16 cellular contexts compared by ENCODE assay signal in genomic region chr7:151838072-151838471, GRCh38. TPM values are rescaled to one million over a fixed set of nuclear protein-coding genes. Genes with fewer than 3 reads are reported as not detected.
A peak's percentile ranks its signal among the peaks of the same experiment; 100 is the strongest.
DNase-seq lines count a peak whose midpoint lies in the region; ATAC-seq, FAIRE-seq and TF ChIP-seq lines count a peak whose summit lies in the region.
"Had no signal": no experiment of that assay in that cellular context is flagged by ENCODE, and none has a peak within 500 bp of the region (broad histone marks: within the 10 kb centered on the region; RNA-seq: fewer than 3 reads in every experiment).

No MANE protein-coding gene starts in this region.

- peaks cover 2% of the 10 kb centered on the region for H3K36me3 Mint-ChIP-seq in T-cell
- H3K36me3 Mint-ChIP-seq: mesothelial cell of epicardium had no signal

- no peak for TF ChIP-seq CTCF in right lobe of liver (IDR thresholded peaks at IDR 0.05)
- no peak for TF ChIP-seq CTCF in HepG2 (CRISPR knock-in tag; IDR thresholded peaks at IDR 0.05)
- no peak for TF ChIP-seq CTCF in left lung (IDR thresholded peaks at IDR 0.05)
- no peak for TF ChIP-seq CTCF in upper lobe of right lung (IDR thresholded peaks at IDR 0.05)

- no peaks in the 10 kb centered on the region for H3K9me3 Mint-ChIP-seq in T-cell
- H3K9me3 Mint-ChIP-seq: mesothelial cell of epicardium had no signal

- H3K9me3 ChIP-seq in right lobe of liver = no peaks in the 10 kb centered on the region
- H3K9me3 ChIP-seq in HepG2 (ENCODE audit: low read length) = no peaks in the 10 kb centered on the region
- H3K9me3 ChIP-seq in left lung = no peaks in the 10 kb centered on the region
- no peaks in the 10 kb centered on the region for H3K9me3 ChIP-seq in upper lobe of right lung
- H3K9me3 ChIP-seq: gastrocnemius medialis had no signal

- POLR2A ChIA-PET in HepG2 (lab: Yijun Ruan, JAX) = no interaction called here
- POLR2A ChIA-PET in T-cell (lab: Charles Lee) = no interaction called here

- H3K79me2 ChIP-seq in HepG2 (ENCODE audit: insufficient read depth, low read length) = no peaks in the 10 kb centered on the region

- no peak overlapping the region for H3K9ac ChIP-seq in HepG2 (ENCODE audit: insufficient read depth, low read depth, low read length)
- H3K9ac ChIP-seq: KMS-11, parathyroid adenoma had no signal

- H4K20me1 ChIP-seq in HepG2 (ENCODE audit: insufficient read depth, low read length) = no peaks in the 10 kb centered on the region

- H3K36me3 ChIP-seq in right lobe of liver = no peaks in the 10 kb centered on the region
- no peaks in the 10 kb centered on the region for H3K36me3 ChIP-seq in HepG2 (replicated peaks in 1 of 2; ENCODE audit: control insufficient read depth in 1 of 2, insufficient read depth in 2 of 2, low read length in 2 of 2)
- H3K36me3 ChIP-seq in left lung = no peaks in the 10 kb centered on the region
- no peaks in the 10 kb centered on the region for H3K36me3 ChIP-seq in upper lobe of right lung
- H3K36me3 ChIP-seq: gastrocnemius medialis had no signal

- no TSS peak for BruUV-seq in HepG2 (replicated peaks; lab: Mats Ljungman, UMichigan)

- H3K4me3 Mint-ChIP-seq in T-cell = peak overlapping the region in 1 of 3 donors; percentile 69
- H3K4me3 Mint-ChIP-seq: mesothelial cell of epicardium had no signal

- in situ Hi-C loops in HepG2 (cut with HindIII; ENCODE audit: extremely low pct_ligation_motif_present, low pct_unique_long_range_greater_than_20kb) = no loop called here

- no peaks in the 10 kb centered on the region for H3K27me3 Mint-ChIP-seq in T-cell

- H3K4me1 ChIP-seq in right lobe of liver = no peaks in the 10 kb centered on the region
- no peaks in the 10 kb centered on the region for H3K4me1 ChIP-seq in HepG2 (ENCODE audit: insufficient read depth, low read length)
- H3K4me1 ChIP-seq in left lung = peaks cover 0 to 27% of the 10 kb centered on the region in 2 donors
- peaks cover 10% of the 10 kb centered on the region for H3K4me1 ChIP-seq in upper lobe of right lung
- H3K4me1 ChIP-seq: gastrocnemius medialis, parathyroid adenoma had no signal

- TF ChIP-seq RAD21 in HepG2 (CRISPR knock-in tag; IDR thresholded peaks at IDR 0.05) = no peak

- ATAC-seq in right lobe of liver (peak in 3 of 4 donors; percentile 18 to 37 (median 36)), HepG2 (no peak), T-cell (replicated peaks in 1 of 4) (no peak), left lung (peak; percentile 41), upper lobe of right lung (peak; percentile 26), GM21360 (IDR thresholded peaks at IDR 0.05; ENCODE audit: unreplicated experiment) (no peak), HG02970 (IDR thresholded peaks at IDR 0.05; ENCODE audit: low FRiP score, unreplicated experiment) (no peak)
- ATAC-seq: gastrocnemius medialis had no signal

- no peak overlapping the region for H3K4me2 ChIP-seq in HepG2 (ENCODE audit: low read depth, low read length)
- H3K4me2 ChIP-seq: KMS-11 had no signal

- H3K4me1 Mint-ChIP-seq in T-cell = peaks cover 30 to 52% (median 46%) of the 10 kb centered on the region in 3 donors

- no peak for FAIRE-seq in HepG2 (lab: Jason Lieb, UNC)
- FAIRE-seq: endometrium had no signal

- WGBS in right lobe of liver (ENCODE audit: insufficient coverage, low coverage, low lambda C conversion rate, missing lambda C conversion rate) = 55% methylated on average over 4 of the region's 7 CpGs
- WGBS in HepG2 (ENCODE audit: low lambda C conversion rate) = 0% methylated on average over 4 of the region's 7 CpGs

- no peak overlapping the region for H2AFZ ChIP-seq in HepG2 (ENCODE audit: low read length)
- H2AFZ ChIP-seq: parathyroid adenoma had no signal

- no peak for TF ChIP-seq POLR2A in right lobe of liver (IDR thresholded peaks at IDR 0.05)
- no peak for TF ChIP-seq POLR2A in HepG2 (IDR thresholded peaks at IDR 0.05; ENCODE audit: insufficient read depth in 1 of 2, low read depth in 2 of 2, low read length in 2 of 2)

- H3K27me3 ChIP-seq in right lobe of liver (no peaks in the 10 kb centered on the region), HepG2 (ENCODE audit: control insufficient read depth in 1 of 2, insufficient read depth in 2 of 2, low read length in 2 of 2) (peaks cover 2 to 28% of the 10 kb centered on the region in 2 experiments; a peak in 3 of 5 replicates), left lung (no peaks in the 10 kb centered on the region), upper lobe of right lung (no peaks in the 10 kb centered on the region)
- H3K27me3 ChIP-seq: gastrocnemius medialis had no signal

- H3K27ac ChIP-seq in right lobe of liver = no peak overlapping the region
- no peak overlapping the region for H3K27ac ChIP-seq in HepG2 (ENCODE audit: extremely low read length, insufficient read depth, low read length)
- H3K27ac ChIP-seq in left lung = peak overlapping the region; percentile 44 to 76
- H3K27ac ChIP-seq in upper lobe of right lung = no peak overlapping the region
- H3K27ac ChIP-seq: gastrocnemius medialis, KMS-11, parathyroid adenoma had no signal

- CTCF ChIA-PET in HepG2 (lab: Yijun Ruan, JAX; ENCODE audit: low intra/inter-chr PET ratio, low total read pairs) = no interaction called here
- CTCF ChIA-PET in T-cell (lab: Charles Lee) = interaction anchor here in 1 of 2 donors (0.6 kb wide), 1 partner anchor 31 kb away, joined by 6 read pairs; no protein-coding TSS in a partner anchor

- peak in 1 of 3 donors; percentile 38 for DNase-seq in right lobe of liver
- DNase-seq in HepG2 (ENCODE audit: low spot score) = no peak
- no peak for DNase-seq in T-cell
- peak in 1 of 2 donors; percentile 83 for DNase-seq in left lung
- DNase-seq in upper lobe of right lung = no peak
- DNase-seq in NCI-H2081 (lab: John Stamatoyannopoulos, UW) = no peak
- DNase-seq: activated CD4-positive, alpha-beta T cell treated with anti-CD3 and anti-CD28 coated beads, Interleukin-2, amount 50 U/mL, for 48 hours; activated naive CD4-positive, alpha-beta T cell; gastrocnemius medialis; NCI-H2029 treated with DMSO at 0.1 percent for 48 hours had no signal

- TF ChIP-seq EP300 in HepG2 (IDR thresholded peaks at IDR 0.05; ENCODE audit: low read depth in 2 of 2, low read length in 2 of 2) (no peak), HepG2 (CRISPR knock-in tag; IDR thresholded peaks at IDR 0.05; ENCODE audit: borderline replicate concordance) (no peak)

- intact Hi-C loops in right lobe of liver (cut with DNase I) (no loop called here), HepG2 (cut with micrococcal nuclease; ENCODE audit: unreplicated experiment) (no loop called here), left lung (cut with DNase I) (no loop called here), upper lobe of right lung (cut with DNase I) (no loop called here)

- H3K4me3 ChIP-seq in right lobe of liver = no peak overlapping the region
- H3K4me3 ChIP-seq in HepG2 (replicated peaks in 1 of 3; ENCODE audit: insufficient read depth in 1 of 3, low read depth in 2 of 3, low read length in 3 of 3) = no peak overlapping the region
- H3K4me3 ChIP-seq in left lung = no peak overlapping the region
- H3K4me3 ChIP-seq in upper lobe of right lung = no peak overlapping the region
- H3K4me3 ChIP-seq: gastrocnemius medialis had no signal

- H3K27ac Mint-ChIP-seq in T-cell = peak overlapping the region; percentile 43 to 77
- H3K27ac Mint-ChIP-seq: mesothelial cell of epicardium had no signal

TF ChIP-seq in HepG2, 621 proteins besides CTCF, POLR2A, EP300 and RAD21 (continues in another document):
- TF ChIP-seq ZFP36L1 (CRISPR knock-in tag; IDR thresholded peaks at IDR 0.05) (no peak), ZNF484 (CRISPR knock-in tag; IDR thresholded peaks at IDR 0.05; ENCODE audit: borderline replicate concordance, low read depth) (no peak), PHF21A (CRISPR knock-in tag; IDR thresholded peaks at IDR 0.05) (no peak)

RNA-seq across cellular contexts. Expression of gene PRKAG2, which starts 38.8 kb away (rescaled TPM):
- total RNA-seq in right lobe of liver (10 to 100 TPM; 20.6 to 63.6 (median 29.5) TPM), HepG2 (2016; rRNA removed; fragmentation: Illumina TruSeq; extraction: Trizol) (1.1 and 1.3 TPM in 2 replicates), T-cell (10 to 100 TPM; 43.0 to 59.9 (median 49.3) TPM), left lung (10 to 100 TPM; 23.3 to 34.6 TPM), upper lobe of right lung (35.6 TPM)
- total RNA-seq in HepG2 (2016; cell fraction: cytosol; rRNA removed; fragmentation: Illumina TruSeq; extraction: Trizol; ENCODE audit: low read depth) = 1.3 and 1.8 TPM in 2 replicates
- total RNA-seq in HepG2 (2016; cell fraction: insoluble cytoplasmic fraction; rRNA removed; fragmentation: Illumina TruSeq; extraction: Trizol) = 1.2 and 1.3 TPM in 2 replicates
- 2.2 and 2.3 TPM in 2 replicates for total RNA-seq in HepG2 (2016; cell fraction: membrane; rRNA removed; fragmentation: Illumina TruSeq; extraction: Trizol)
- total RNA-seq in HepG2 (2016; cell fraction: nucleus; rRNA removed; fragmentation: Illumina TruSeq; extraction: Trizol) = 0.78 TPM in 2 replicates
- polyA plus RNA-seq in HepG2 (2011; rRNA removed) = 0.85 and 0.90 TPM in 2 replicates
- 0.47 and 0.62 TPM in 2 replicates for polyA plus RNA-seq in HepG2 (2011; cell fraction: cytosol; rRNA removed)
- 0.83 and 1.2 TPM in 2 replicates for polyA plus RNA-seq in HepG2 (2011; cell fraction: nucleus; rRNA removed)
- 0.30 and 0.45 TPM in 2 replicates for polyA plus RNA-seq in HepG2 (2012)
- 2.1 and 2.9 TPM in 2 replicates for polyA plus RNA-seq in HepG2 (2016; cell fraction: cytosol; fragmentation: Illumina TruSeq; extraction: Trizol; ENCODE audit: low read depth)
- polyA plus RNA-seq in HepG2 (2016; cell fraction: insoluble cytoplasmic fraction; fragmentation: Illumina TruSeq; extraction: Trizol; ENCODE audit: low read depth) = 1.7 and 2.3 TPM in 2 replicates
- 3.3 and 3.5 TPM in 2 replicates for polyA plus RNA-seq in HepG2 (2016; cell fraction: membrane; fragmentation: Illumina TruSeq; extraction: Trizol; ENCODE audit: low read depth)
- polyA plus RNA-seq in HepG2 (2016; cell fraction: nucleus; fragmentation: Illumina TruSeq; extraction: Trizol; ENCODE audit: insufficient read depth, low read depth) = 2.0 and 3.4 TPM in 2 replicates
- polyA minus RNA-seq in HepG2 (2011; rRNA and poly(A)+ RNA removed; ENCODE audit: low replicate concordance) = 0.20 and 0.87 TPM in 2 replicates
- polyA minus RNA-seq in HepG2 (2011; cell fraction: cytosol; rRNA and poly(A)+ RNA removed) = not detected in 2 replicates
- polyA minus RNA-seq in HepG2 (2011; cell fraction: nucleus; rRNA and poly(A)+ RNA removed) = 0.75 and 0.77 TPM in 2 replicates

Comparison
In these comparisons a context has a peak if more than half of its experiments do, and no peak if none do; other contexts are left out.
1. ATAC-seq: peak in right lobe of liver (3 of 4), left lung (single experiment) and upper lobe of right lung (single experiment); none in HepG2 (single experiment), T-cell (0 of 4), GM21360 (single experiment) and HG02970 (single experiment).
2. RNA of gene PRKAG2, which starts 38.8 kb away (total RNA-seq): 43.0 to 59.9 TPM in T-cell, 35.6 TPM in upper lobe of right lung (single experiment), 23.3 to 34.6 TPM in left lung and 20.6 to 63.6 TPM in right lobe of liver; 0.78 to 2.3 TPM in HepG2; every median in the first group is over 4 times any median in the second.
3. H3K27ac ChIP-seq: peak in left lung (2 of 2); none in right lobe of liver (0 of 3), HepG2 (single experiment) and upper lobe of right lung (single experiment).